ENCODE assay signal across 1 cellular context in the genomic region with DNA sequence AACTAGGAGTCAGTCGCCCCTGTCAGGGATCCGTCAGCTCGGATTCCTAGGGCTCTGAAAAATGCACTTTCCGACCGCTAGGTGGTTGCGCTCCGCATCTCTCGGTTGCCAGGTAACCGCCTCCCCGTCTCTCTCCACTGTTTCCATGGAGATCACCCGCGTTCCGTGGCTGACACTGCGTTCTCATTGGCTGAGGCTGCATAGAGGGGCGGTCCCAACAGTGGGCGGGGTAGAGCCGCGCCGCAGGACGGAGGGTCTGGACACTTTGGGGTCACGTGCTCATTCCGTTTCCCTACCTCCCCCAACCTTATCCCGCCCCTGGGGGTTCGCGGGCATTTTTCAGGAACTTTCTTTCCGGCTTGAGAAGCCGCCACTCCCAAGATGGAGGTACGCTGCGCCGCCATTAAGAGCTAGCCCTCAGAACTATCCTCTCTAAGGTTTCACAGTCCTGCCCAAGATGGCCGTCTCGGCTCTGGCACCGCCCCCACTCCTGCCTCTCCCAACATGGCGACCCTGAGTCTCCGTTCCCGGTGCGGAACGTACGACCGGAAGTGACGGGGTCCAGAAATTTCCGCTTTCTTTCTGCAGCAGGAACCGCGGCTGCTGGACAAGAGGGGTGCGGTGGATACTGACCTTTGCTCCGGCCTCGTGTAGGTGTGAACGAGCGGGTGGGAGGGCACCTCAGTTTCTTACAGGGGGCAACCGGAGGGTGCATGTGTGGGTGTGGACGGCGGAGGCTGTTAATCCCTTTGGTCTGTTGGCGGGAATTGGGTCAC.
A peak's percentile ranks its signal among the peaks of the same experiment; 100 is the strongest.
TF ChIP-seq lines count a peak whose summit lies in the region.

A gene (minus strand): TSS at position 65 of the 776 bp plus-strand sequence. CDS start 105 bp downstream, outside the sequence.
A gene with protein sequence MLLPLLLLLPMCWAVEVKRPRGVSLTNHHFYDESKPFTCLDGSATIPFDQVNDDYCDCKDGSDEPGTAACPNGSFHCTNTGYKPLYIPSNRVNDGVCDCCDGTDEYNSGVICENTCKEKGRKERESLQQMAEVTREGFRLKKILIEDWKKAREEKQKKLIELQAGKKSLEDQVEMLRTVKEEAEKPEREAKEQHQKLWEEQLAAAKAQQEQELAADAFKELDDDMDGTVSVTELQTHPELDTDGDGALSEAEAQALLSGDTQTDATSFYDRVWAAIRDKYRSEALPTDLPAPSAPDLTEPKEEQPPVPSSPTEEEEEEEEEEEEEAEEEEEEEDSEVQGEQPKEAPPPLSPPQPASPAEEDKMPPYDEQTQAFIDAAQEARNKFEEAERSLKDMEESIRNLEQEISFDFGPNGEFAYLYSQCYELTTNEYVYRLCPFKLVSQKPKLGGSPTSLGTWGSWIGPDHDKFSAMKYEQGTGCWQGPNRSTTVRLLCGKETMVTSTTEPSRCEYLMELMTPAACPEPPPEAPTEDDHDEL (plus strand): TSS at position 579 of the 776 bp plus-strand sequence. CDS start 483 bp downstream, outside the sequence.

TF ChIP-seq in HEK293, 187 proteins besides CTCF, POLR2A, EP300 and RAD21 (continued from another document):
- TF ChIP-seq, protein P1, sequence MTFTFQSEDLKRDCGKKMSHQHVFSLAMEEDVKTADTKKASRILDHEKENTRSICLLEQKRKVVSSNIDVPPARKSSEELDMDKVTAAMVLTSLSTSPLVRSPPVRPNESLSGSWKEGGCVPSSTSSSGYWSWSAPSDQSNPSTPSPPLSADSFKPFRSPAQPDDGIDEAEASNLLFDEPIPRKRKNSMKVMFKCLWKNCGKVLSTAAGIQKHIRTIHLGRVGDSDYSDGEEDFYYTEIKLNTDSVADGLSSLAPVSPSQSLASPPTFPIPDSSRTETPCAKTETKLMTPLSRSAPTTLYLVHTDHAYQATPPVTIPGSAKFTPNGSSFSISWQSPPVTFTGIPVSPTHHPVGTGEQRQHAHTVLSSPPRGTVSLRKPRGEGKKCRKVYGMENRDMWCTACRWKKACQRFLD (tag by site-specific recombination; IDR thresholded peaks at IDR 0.05) = no peak
- peak; percentile 75 for TF ChIP-seq GLIS2 (tag by site-specific recombination; IDR thresholded peaks at IDR 0.05)
- no peak for TF ChIP-seq ZNF560 (tag by site-specific recombination; IDR thresholded peaks at IDR 0.05; ENCODE audit: borderline replicate concordance)
- peak; percentile 98 for TF ChIP-seq ZNF600 (tag by site-specific recombination; IDR thresholded peaks at IDR 0.05)
- 0 out of 2 replicates have a peak, but pooled peaks have one; percentile 38 for TF ChIP-seq ZFP69B (tag by site-specific recombination; IDR thresholded peaks at IDR 0.05)
- peak; percentile 100 for TF ChIP-seq IKZF3 (tag by site-specific recombination; IDR thresholded peaks at IDR 0.05)
